In genomic region chr2:96860065-96861029, GRCh38 we compare ENCODE assay signal across 12 cellular contexts. TPM values are rescaled to one million over a fixed set of nuclear protein-coding genes. Genes with fewer than 3 reads are reported as not detected.
A peak's percentile ranks its signal among the peaks of the same experiment; 100 is the strongest.
DNase-seq lines count a peak whose midpoint lies in the region; ATAC-seq, FAIRE-seq and TF ChIP-seq lines count a peak whose summit lies in the region.
"Had no signal": no experiment of that assay in that cellular context is flagged by ENCODE, and none has a peak within 500 bp of the region (broad histone marks: within the 10 kb centered on the region; RNA-seq: fewer than 3 reads in every experiment).

No MANE protein-coding gene starts in this region.

- H3K27ac Mint-ChIP-seq in activated CD4-positive, alpha-beta T cell treated with anti-CD3 and anti-CD28 coated beads, Interleukin-2, amount 10 ng/mL, durations not matched to agents 24 days and 14 days, result no peak overlapping the region

- H3K9me3 ChIP-seq in esophagus muscularis mucosa, result no peaks in the 10 kb centered on the region
- H3K9me3 ChIP-seq in spleen, result no peaks in the 10 kb centered on the region
- H3K9me3 ChIP-seq: upper lobe of right lung had no signal

- peaks cover 17% of the 10 kb centered on the region for H3K36me3 Mint-ChIP-seq in activated CD4-positive, alpha-beta T cell treated with anti-CD3 and anti-CD28 coated beads, Interleukin-2, amount 10 ng/mL, durations not matched to agents 24 days and 14 days (ENCODE audit: low read depth)

- no peaks in the 10 kb centered on the region for H3K27me3 ChIP-seq in esophagus muscularis mucosa
- peaks cover 0 to 10% (median 0%) of the 10 kb centered on the region in 7 donors for H3K27me3 ChIP-seq in spleen (replicated peaks in 1 of 7)
- H3K27me3 ChIP-seq: upper lobe of right lung had no signal

- peak overlapping the region; percentile 83 to 100 (median 85) for H3K27ac ChIP-seq in esophagus muscularis mucosa (replicated peaks in 1 of 4)
- peak overlapping the region in 7 of 8 donors; percentile 64 to 95 (median 89) for H3K27ac ChIP-seq in spleen
- H3K27ac ChIP-seq: upper lobe of right lung had no signal

- H3K4me1 ChIP-seq in esophagus muscularis mucosa (peaks cover 43 to 91% (median 85%) of the 10 kb centered on the region in 4 donors), spleen (peaks cover 37 to 95% (median 86%) of the 10 kb centered on the region in 6 donors)

- TF ChIP-seq CTCF in esophagus muscularis mucosa (IDR thresholded peaks at IDR 0.05) (no peak), spleen (IDR thresholded peaks at IDR 0.05 in 8 of 11, conservative IDR thresholded peaks at IDR 0.05 in 3 of 11) (no peak)

- H3K4me3 ChIP-seq in esophagus muscularis mucosa (no peak overlapping the region), spleen (no peak overlapping the region)
- H3K4me3 ChIP-seq: upper lobe of right lung had no signal

- no peak overlapping the region for H3K4me3 Mint-ChIP-seq in activated CD4-positive, alpha-beta T cell treated with anti-CD3 and anti-CD28 coated beads, Interleukin-2, amount 10 ng/mL, durations not matched to agents 24 days and 14 days

- H3K36me3 ChIP-seq in esophagus muscularis mucosa, result peaks cover 44 to 56% (median 55%) of the 10 kb centered on the region in 4 donors
- peaks cover 0 to 55% (median 42%) of the 10 kb centered on the region in 6 donors for H3K36me3 ChIP-seq in spleen

- FAIRE-seq in H54 (lab: Jason Lieb, UNC), result no peak
- FAIRE-seq: endometrium had no signal

- DNase-seq in GDM1 (lab: John Stamatoyannopoulos, UW) (peak; percentile 22), esophagus muscularis mucosa (ENCODE audit: extremely low spot score) (no peak), spleen (peak; percentile 80), H54 (ENCODE audit: insufficient read length, low spot score) (no peak), NCI-H1930 (lab: John Stamatoyannopoulos, UW) (no peak), NCI-H187 treated with DMSO at 0.1 percent for 48 hours (lab: John Stamatoyannopoulos, UW) (no peak)
- DNase-seq in activated CD4-positive, alpha-beta T cell treated with anti-CD3 and anti-CD28 coated beads, Interleukin-2, amount 10 ng/mL, durations not matched to agents 24 days and 14 days, result peak; percentile 69
- DNase-seq: activated CD8-positive, alpha-beta memory T cell treated with anti-CD3 and anti-CD28 coated beads for 24 hours; kidney glomerular epithelial cell had no signal

- no peaks in the 10 kb centered on the region for H3K9me3 Mint-ChIP-seq in activated CD4-positive, alpha-beta T cell treated with anti-CD3 and anti-CD28 coated beads, Interleukin-2, amount 10 ng/mL, durations not matched to agents 24 days and 14 days

- H3K4me1 Mint-ChIP-seq in activated CD4-positive, alpha-beta T cell treated with anti-CD3 and anti-CD28 coated beads, Interleukin-2, amount 10 ng/mL, durations not matched to agents 24 days and 14 days, result peaks cover 22% of the 10 kb centered on the region

- no peak for TF ChIP-seq POLR2A in esophagus muscularis mucosa (IDR thresholded peaks at IDR 0.05; ENCODE audit: low read depth)
- TF ChIP-seq POLR2A in spleen (IDR thresholded peaks at IDR 0.05), result no peak
- no peak for TF ChIP-seq POLR2A in H54 (IDR thresholded peaks at IDR 0.05; ENCODE audit: low read depth, low read length)

- intact Hi-C loops in activated CD4-positive, alpha-beta T cell treated with anti-CD3 and anti-CD28 coated beads, Interleukin-2, amount 10 ng/mL, durations not matched to agents 24 days and 14 days (cut with micrococcal nuclease), result no loop called here
- intact Hi-C loops in esophagus muscularis mucosa (cut with DNase I), result no loop called here
- intact Hi-C loops in spleen (cut with DNase I; ENCODE audit: low total_unique reads), result no loop called here

- WGBS in esophagus muscularis mucosa, result 65% methylated on average over 31 of the region's 38 CpGs
- 66 to 79% (median 70%) methylated on average over 32 to 38 of the region's 38 CpGs for WGBS in spleen, 5 donors

- TF ChIP-seq EP300 in esophagus muscularis mucosa (IDR thresholded peaks at IDR 0.05), result no peak

- no peaks in the 10 kb centered on the region for H3K27me3 Mint-ChIP-seq in activated CD4-positive, alpha-beta T cell treated with anti-CD3 and anti-CD28 coated beads, Interleukin-2, amount 10 ng/mL, durations not matched to agents 24 days and 14 days

- no peak for ATAC-seq in activated CD4-positive, CD25-positive, alpha-beta regulatory T cell treated with anti-CD3 and anti-CD28 coated beads, Interleukin-2, amount 50 U/mL, for 24 hours
- ATAC-seq: upper lobe of right lung had no signal

RNA-seq across cellular contexts. Expression of gene ANKRD39, which starts 2.5 kb away (rescaled TPM):
- total RNA-seq in activated CD4-positive, alpha-beta T cell treated with anti-CD3 and anti-CD28 coated beads, Interleukin-2, amount 10 ng/mL, durations not matched to agents 24 days and 14 days, result 37.0 and 44.0 TPM in 2 replicates
- total RNA-seq in esophagus muscularis mucosa, result 10 to 100 TPM; 12.4 to 17.2 (median 14.7) TPM
- 10 to 100 TPM; 13.6 to 32.2 (median 22.5) TPM for total RNA-seq in spleen
- polyA plus RNA-seq in spleen, result 10 to 100 TPM; 13.7 to 17.7 (median 15.8) TPM

RNA-seq across cellular contexts. Expression of gene SEMA4C, which starts 9.5 kb away (rescaled TPM):
- total RNA-seq in activated CD4-positive, alpha-beta T cell treated with anti-CD3 and anti-CD28 coated beads, Interleukin-2, amount 10 ng/mL, durations not matched to agents 24 days and 14 days, result 23.8 and 26.1 TPM in 2 replicates
- total RNA-seq in esophagus muscularis mucosa (10 to 100 TPM; 54.4 to 82.7 (median 75.4) TPM), spleen (100 to 1,000 TPM in 2 of 7 donors, 10 to 100 TPM in 5; 59.7 to 205 (median 70.3) TPM)
- polyA plus RNA-seq in spleen, result 10 to 100 TPM in 2 of 3 donors, 1 to 10 TPM in 1; 6.1 to 37.2 (median 16.5) TPM

RNA-seq across cellular contexts. Expression of gene ANKRD23, which starts 16.5 kb away (rescaled TPM):
- 6.7 and 8.4 TPM in 2 replicates for total RNA-seq in activated CD4-positive, alpha-beta T cell treated with anti-CD3 and anti-CD28 coated beads, Interleukin-2, amount 10 ng/mL, durations not matched to agents 24 days and 14 days
- total RNA-seq in esophagus muscularis mucosa (1 to 10 TPM; 2.2 to 6.0 (median 4.2) TPM), spleen (10 to 100 TPM in 3 of 7 donors, 1 to 10 TPM in 4; 4.6 to 19.8 (median 9.3) TPM)
- polyA plus RNA-seq in spleen, result 1 to 10 TPM; 2.4 to 4.9 (median 3.9) TPM

RNA-seq across cellular contexts. Expression of gene CNNM3, which starts 44.3 kb away (rescaled TPM):
- total RNA-seq in activated CD4-positive, alpha-beta T cell treated with anti-CD3 and anti-CD28 coated beads, Interleukin-2, amount 10 ng/mL, durations not matched to agents 24 days and 14 days, result 29.4 and 30.5 TPM in 2 replicates
- 10 to 100 TPM; 11.8 to 30.3 (median 22.1) TPM for total RNA-seq in esophagus muscularis mucosa
- total RNA-seq in spleen, result 10 to 100 TPM; 20.7 to 37.8 (median 25.6) TPM
- polyA plus RNA-seq in spleen, result 1 to 10 TPM; 3.7 to 7.8 (median 3.7) TPM

Comparison
In these comparisons a context has a peak if more than half of its experiments do, and no peak if none do; other contexts are left out.
1. DNase-seq: peak in GDM1 (single experiment), activated CD4-positive, alpha-beta T cell treated with anti-CD3 and anti-CD28 coated beads, Interleukin-2, amount 10 ng/mL, durations not matched to agents 24 days and 14 days (single experiment) and spleen (single experiment); none in esophagus muscularis mucosa (single experiment), H54 (single experiment), NCI-H1930 (0 of 2) and NCI-H187 treated with DMSO at 0.1 percent for 48 hours (single experiment).